In genomic region chr20:1122388-1123315, GRCh38 we compare ENCODE assay signal across 1 cellular context.
TF ChIP-seq lines count a peak whose summit lies in the region.

No MANE protein-coding gene starts in this region.

TF ChIP-seq in K562, 482 proteins besides CTCF, POLR2A, EP300 and RAD21 (continued from another document and continues in another):
- TF ChIP-seq ZNF407 (IDR thresholded peaks at IDR 0.05; ENCODE audit: low read depth): no peak
- TF ChIP-seq SRF (CRISPR knock-in tag; IDR thresholded peaks at IDR 0.05): peak in 1 of 2 experiments; percentile 92; a peak in 2 of 4 replicates
- no peak for TF ChIP-seq RBM17 (IDR thresholded peaks at IDR 0.05; ENCODE audit: borderline replicate concordance, low read depth, low read length)
- no peak for TF ChIP-seq ZNF436 (CRISPR knock-in tag; IDR thresholded peaks at IDR 0.05)
- no peak for TF ChIP-seq HBP1 (CRISPR knock-in tag; IDR thresholded peaks at IDR 0.05)
- no peak for TF ChIP-seq FUS (optimal IDR thresholded peaks at IDR 0.05; ENCODE audit: low read depth, low read length)
- TF ChIP-seq, protein P1, sequence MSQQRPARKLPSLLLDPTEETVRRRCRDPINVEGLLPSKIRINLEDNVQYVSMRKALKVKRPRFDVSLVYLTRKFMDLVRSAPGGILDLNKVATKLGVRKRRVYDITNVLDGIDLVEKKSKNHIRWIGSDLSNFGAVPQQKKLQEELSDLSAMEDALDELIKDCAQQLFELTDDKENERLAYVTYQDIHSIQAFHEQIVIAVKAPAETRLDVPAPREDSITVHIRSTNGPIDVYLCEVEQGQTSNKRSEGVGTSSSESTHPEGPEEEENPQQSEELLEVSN (IDR thresholded peaks at IDR 0.05; ENCODE audit: borderline replicate concordance in 1 of 2, extremely low read depth in 1 of 2, insufficient read depth in 1 of 2, insufficient read length in 1 of 2, low read depth in 1 of 2, low read length in 1 of 2, poor library complexity in 1 of 2, severe bottlenecking in 1 of 2): no peak
- no peak for TF ChIP-seq ZBTB17 (CRISPR knock-in tag; IDR thresholded peaks at IDR 0.05)
- no peak for TF ChIP-seq CBX3 (IDR thresholded peaks at IDR 0.05; ENCODE audit: borderline replicate concordance in 1 of 2, low read length in 2 of 2)
- no peak for TF ChIP-seq TAF7 (tag; IDR thresholded peaks at IDR 0.05)
- no peak for TF ChIP-seq SUPT5H (IDR thresholded peaks at IDR 0.05)
- TF ChIP-seq AFF1 (IDR thresholded peaks at IDR 0.05; ENCODE audit: low read depth in 1 of 2, partially characterized antibody in 2 of 2): no peak
- TF ChIP-seq, protein P2, sequence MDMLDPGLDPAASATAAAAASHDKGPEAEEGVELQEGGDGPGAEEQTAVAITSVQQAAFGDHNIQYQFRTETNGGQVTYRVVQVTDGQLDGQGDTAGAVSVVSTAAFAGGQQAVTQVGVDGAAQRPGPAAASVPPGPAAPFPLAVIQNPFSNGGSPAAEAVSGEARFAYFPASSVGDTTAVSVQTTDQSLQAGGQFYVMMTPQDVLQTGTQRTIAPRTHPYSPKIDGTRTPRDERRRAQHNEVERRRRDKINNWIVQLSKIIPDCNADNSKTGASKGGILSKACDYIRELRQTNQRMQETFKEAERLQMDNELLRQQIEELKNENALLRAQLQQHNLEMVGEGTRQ (CRISPR knock-in tag; IDR thresholded peaks at IDR 0.05): peak; percentile 76
- TF ChIP-seq, protein P3, sequence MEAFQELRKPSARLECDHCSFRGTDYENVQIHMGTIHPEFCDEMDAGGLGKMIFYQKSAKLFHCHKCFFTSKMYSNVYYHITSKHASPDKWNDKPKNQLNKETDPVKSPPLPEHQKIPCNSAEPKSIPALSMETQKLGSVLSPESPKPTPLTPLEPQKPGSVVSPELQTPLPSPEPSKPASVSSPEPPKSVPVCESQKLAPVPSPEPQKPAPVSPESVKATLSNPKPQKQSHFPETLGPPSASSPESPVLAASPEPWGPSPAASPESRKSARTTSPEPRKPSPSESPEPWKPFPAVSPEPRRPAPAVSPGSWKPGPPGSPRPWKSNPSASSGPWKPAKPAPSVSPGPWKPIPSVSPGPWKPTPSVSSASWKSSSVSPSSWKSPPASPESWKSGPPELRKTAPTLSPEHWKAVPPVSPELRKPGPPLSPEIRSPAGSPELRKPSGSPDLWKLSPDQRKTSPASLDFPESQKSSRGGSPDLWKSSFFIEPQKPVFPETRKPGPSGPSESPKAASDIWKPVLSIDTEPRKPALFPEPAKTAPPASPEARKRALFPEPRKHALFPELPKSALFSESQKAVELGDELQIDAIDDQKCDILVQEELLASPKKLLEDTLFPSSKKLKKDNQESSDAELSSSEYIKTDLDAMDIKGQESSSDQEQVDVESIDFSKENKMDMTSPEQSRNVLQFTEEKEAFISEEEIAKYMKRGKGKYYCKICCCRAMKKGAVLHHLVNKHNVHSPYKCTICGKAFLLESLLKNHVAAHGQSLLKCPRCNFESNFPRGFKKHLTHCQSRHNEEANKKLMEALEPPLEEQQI (IDR thresholded peaks at IDR 0.05): no peak
- peak; percentile 84 for TF ChIP-seq TEAD4 (IDR thresholded peaks at IDR 0.05; ENCODE audit: low read length)
- no peak for TF ChIP-seq TEAD4 (CRISPR knock-in tag; IDR thresholded peaks at IDR 0.05; ENCODE audit: borderline replicate concordance)
- TF ChIP-seq, protein P4, sequence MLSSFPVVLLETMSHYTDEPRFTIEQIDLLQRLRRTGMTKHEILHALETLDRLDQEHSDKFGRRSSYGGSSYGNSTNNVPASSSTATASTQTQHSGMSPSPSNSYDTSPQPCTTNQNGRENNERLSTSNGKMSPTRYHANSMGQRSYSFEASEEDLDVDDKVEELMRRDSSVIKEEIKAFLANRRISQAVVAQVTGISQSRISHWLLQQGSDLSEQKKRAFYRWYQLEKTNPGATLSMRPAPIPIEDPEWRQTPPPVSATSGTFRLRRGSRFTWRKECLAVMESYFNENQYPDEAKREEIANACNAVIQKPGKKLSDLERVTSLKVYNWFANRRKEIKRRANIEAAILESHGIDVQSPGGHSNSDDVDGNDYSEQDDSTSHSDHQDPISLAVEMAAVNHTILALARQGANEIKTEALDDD (IDR thresholded peaks at IDR 0.05): no peak
- TF ChIP-seq NONO (IDR thresholded peaks at IDR 0.05; ENCODE audit: low read depth in 2 of 2, low read length in 1 of 2): no peak
- no peak for TF ChIP-seq GABPB2 (CRISPR knock-in tag; conservative IDR thresholded peaks at IDR 0.05)
- no peak for TF ChIP-seq ZKSCAN8 (CRISPR knock-in tag; IDR thresholded peaks at IDR 0.05)
- no peak for TF ChIP-seq SAFB2 (IDR thresholded peaks at IDR 0.05; ENCODE audit: borderline replicate concordance, low read depth, low read length, severe bottlenecking)
- TF ChIP-seq TSC22D4 (tag; IDR thresholded peaks at IDR 0.05): no peak
